In the genomic region with DNA sequence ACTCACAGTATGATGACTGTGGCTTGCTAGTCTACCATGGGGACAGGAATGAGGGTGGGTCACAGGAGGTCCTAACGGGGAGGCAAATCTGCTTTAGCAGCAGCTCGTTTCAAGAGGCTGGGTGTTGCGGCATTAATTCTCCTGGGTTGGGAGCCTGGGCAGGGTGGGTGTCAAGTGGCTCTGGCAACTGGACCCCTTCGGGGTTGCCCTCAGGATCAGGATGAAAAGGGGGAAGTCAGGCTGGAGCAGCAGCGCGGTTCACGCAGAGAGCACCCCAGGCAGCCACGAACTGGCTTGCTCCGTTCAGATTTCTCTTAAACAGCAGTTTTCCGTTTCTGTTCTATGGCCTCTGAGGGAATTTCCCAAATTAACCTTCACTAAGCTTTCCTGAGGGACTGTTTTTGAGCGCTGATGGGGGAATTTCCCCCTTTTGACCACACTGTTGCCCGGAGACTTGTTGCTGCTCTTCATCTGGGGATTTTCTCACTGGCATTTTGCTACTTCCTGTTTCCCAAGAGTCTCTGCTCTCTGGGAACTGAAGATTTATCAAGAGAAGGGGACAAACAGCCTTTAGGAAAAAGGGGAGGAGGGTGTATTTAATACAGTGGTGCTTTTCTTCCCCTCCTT, we compare ENCODE assay signal across 1 cellular context.
TF ChIP-seq lines count a peak whose summit lies in the region.

No MANE protein-coding gene starts in this region.

TF ChIP-seq in K562, 482 proteins besides CTCF, POLR2A, EP300 and RAD21 (continued from another document):
- TF ChIP-seq, protein P1, sequence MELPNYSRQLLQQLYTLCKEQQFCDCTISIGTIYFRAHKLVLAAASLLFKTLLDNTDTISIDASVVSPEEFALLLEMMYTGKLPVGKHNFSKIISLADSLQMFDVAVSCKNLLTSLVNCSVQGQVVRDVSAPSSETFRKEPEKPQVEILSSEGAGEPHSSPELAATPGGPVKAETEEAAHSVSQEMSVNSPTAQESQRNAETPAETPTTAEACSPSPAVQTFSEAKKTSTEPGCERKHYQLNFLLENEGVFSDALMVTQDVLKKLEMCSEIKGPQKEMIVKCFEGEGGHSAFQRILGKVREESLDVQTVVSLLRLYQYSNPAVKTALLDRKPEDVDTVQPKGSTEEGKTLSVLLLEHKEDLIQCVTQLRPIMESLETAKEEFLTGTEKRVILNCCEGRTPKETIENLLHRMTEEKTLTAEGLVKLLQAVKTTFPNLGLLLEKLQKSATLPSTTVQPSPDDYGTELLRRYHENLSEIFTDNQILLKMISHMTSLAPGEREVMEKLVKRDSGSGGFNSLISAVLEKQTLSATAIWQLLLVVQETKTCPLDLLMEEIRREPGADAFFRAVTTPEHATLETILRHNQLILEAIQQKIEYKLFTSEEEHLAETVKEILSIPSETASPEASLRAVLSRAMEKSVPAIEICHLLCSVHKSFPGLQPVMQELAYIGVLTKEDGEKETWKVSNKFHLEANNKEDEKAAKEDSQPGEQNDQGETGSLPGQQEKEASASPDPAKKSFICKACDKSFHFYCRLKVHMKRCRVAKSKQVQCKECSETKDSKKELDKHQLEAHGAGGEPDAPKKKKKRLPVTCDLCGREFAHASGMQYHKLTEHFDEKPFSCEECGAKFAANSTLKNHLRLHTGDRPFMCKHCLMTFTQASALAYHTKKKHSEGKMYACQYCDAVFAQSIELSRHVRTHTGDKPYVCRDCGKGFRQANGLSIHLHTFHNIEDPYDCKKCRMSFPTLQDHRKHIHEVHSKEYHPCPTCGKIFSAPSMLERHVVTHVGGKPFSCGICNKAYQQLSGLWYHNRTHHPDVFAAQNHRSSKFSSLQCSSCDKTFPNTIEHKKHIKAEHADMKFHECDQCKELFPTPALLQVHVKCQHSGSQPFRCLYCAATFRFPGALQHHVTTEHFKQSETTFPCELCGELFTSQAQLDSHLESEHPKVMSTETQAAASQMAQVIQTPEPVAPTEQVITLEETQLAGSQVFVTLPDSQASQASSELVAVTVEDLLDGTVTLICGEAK (IDR thresholded peaks at IDR 0.05) = no peak
- TF ChIP-seq, protein P1 (CRISPR knock-in tag; IDR thresholded peaks at IDR 0.05) = no peak
- 0 out of 2 replicates have a peak, but pooled peaks have one; percentile 41 for TF ChIP-seq ELF1 (tag; IDR thresholded peaks at IDR 0.05)
